ENCODE assay signal across 17 cellular contexts in genomic region chr6:93684339-93684738, GRCh38.
DNase-seq lines count a peak whose midpoint lies in the region; ATAC-seq and TF ChIP-seq lines count a peak whose summit lies in the region.
"Had no signal": no experiment of that assay in that cellular context is flagged by ENCODE, and none has a peak within 500 bp of the region (broad histone marks: within the 10 kb centered on the region; RNA-seq: fewer than 3 reads in every experiment).

No MANE protein-coding gene starts in this region.

- DNase-seq in Caki2 (ENCODE audit: low read depth), result peak; percentile 6
- peak; percentile 11 for DNase-seq in HT1080 (ENCODE audit: low read depth)
- peak; percentile 12 for DNase-seq in choroid plexus epithelial cell (ENCODE audit: low read depth)
- DNase-seq in myocyte (ENCODE audit: low read depth), result peak; percentile 33
- DNase-seq in activated CD4-positive, CD25-positive, alpha-beta regulatory T cell (lab: John Stamatoyannopoulos, UW), result no peak
- no peak for DNase-seq in cerebellar cortex (ENCODE audit: low spot score)
- DNase-seq in upper lobe of left lung, result no peak
- DNase-seq: CD8-positive, alpha-beta memory T cell; H7; NCI-H1436; NCI-H2081 treated with DMSO at 0.1 percent for 48 hours; NK-92 treated with Interleukin-12 subunit alpha and Interleukin-12 subunit beta, amount 100 ng/mL, for 24 hours; SHP77 treated with DMSO at 0.1 percent for 48 hours had no signal

- H3K4me3 ChIP-seq in choroid plexus epithelial cell (ENCODE audit: low read depth, low read length) (no peak overlapping the region), upper lobe of left lung (no peak overlapping the region)
- H3K4me3 ChIP-seq: BLaER1 treated with 17β-estradiol and CSF1 and Interleukin-3, amounts not matched to agents 10 nM and 100 nM; K562 had no signal

- ATAC-seq in HG03025 (IDR thresholded peaks at IDR 0.05; ENCODE audit: low FRiP score, unreplicated experiment) (no peak), upper lobe of left lung (ENCODE audit: low FRiP score in 2 of 2) (no peak)
- ATAC-seq: K562 had no signal

- H3K27ac ChIP-seq in upper lobe of left lung, result no peak overlapping the region
- H3K27ac ChIP-seq: BLaER1 treated with 17β-estradiol and CSF1 and Interleukin-3, amounts not matched to agents 10 nM and 100 nM; HL-60 had no signal

- in situ Hi-C loops in Caki2 (cut with HindIII; ENCODE audit: low pct_unique_long_range_greater_than_20kb, low sequenced_read_pairs), result no loop called here

- no peaks in the 10 kb centered on the region for H3K4me1 ChIP-seq in upper lobe of left lung

- TF ChIP-seq CTCF in choroid plexus epithelial cell (conservative IDR thresholded peaks at IDR 0.05; ENCODE audit: low read depth, low read length) (no peak), upper lobe of left lung (IDR thresholded peaks at IDR 0.05) (no peak)

- H3K27me3 ChIP-seq in upper lobe of left lung, result no peaks in the 10 kb centered on the region

- no peaks in the 10 kb centered on the region for H3K36me3 ChIP-seq in upper lobe of left lung
- H3K36me3 ChIP-seq: BLaER1 treated with 17β-estradiol and CSF1 and Interleukin-3, amounts not matched to agents 10 nM and 100 nM had no signal

- no peak for TF ChIP-seq EP300 in upper lobe of left lung (IDR thresholded peaks at IDR 0.05)

- peaks cover 0 to 3% (median 1%) of the 10 kb centered on the region in 4 donors for H3K9me3 ChIP-seq in upper lobe of left lung

- 82 to 88% methylated on average over 1 of the region's 1 CpG for WGBS in upper lobe of left lung, 2 donors

- no peak for TF ChIP-seq POLR2A in upper lobe of left lung (IDR thresholded peaks at IDR 0.05)

Comparison
In these comparisons a context has a peak if more than half of its experiments do, and no peak if none do; other contexts are left out.
1. DNase-seq: peak in Caki2 (single experiment), HT1080 (single experiment), choroid plexus epithelial cell (single experiment) and myocyte (single experiment); none in activated CD4-positive, CD25-positive, alpha-beta regulatory T cell (0 of 4), cerebellar cortex (single experiment) and upper lobe of left lung (0 of 2).